Comparison of ENCODE assay signal across 29 cellular contexts in genomic region chrX:134101636-134102035, GRCh38.
"Had no signal": no experiment of that assay in that cellular context is flagged by ENCODE, and none has a peak within 500 bp of the region (broad histone marks: within the 10 kb centered on the region; RNA-seq: fewer than 3 reads in every experiment).

No MANE protein-coding gene starts in this region.

- H3K4me3 ChIP-seq: stomach, suprapubic skin, testis, thoracic aorta, thyroid gland, tibial artery, tibial nerve, transverse colon, upper lobe of left lung, upper lobe of right lung, uterus, vagina had no signal

- H3K36me3 ChIP-seq: stomach, suprapubic skin, thoracic aorta, thyroid gland, tibial artery, tibial nerve, transverse colon, upper lobe of left lung, upper lobe of right lung, uterus, vagina had no signal

- H3K27ac ChIP-seq: stomach, suprapubic skin, testis, thoracic aorta, thyroid gland, tibial artery, tibial nerve, transverse colon, upper lobe of left lung, upper lobe of right lung, uterus, vagina had no signal

- FAIRE-seq: urothelium cell line had no signal

- H3K27me3 Mint-ChIP-seq: stimulated activated memory B cell treated with anti-CD40 and anti-IgM and Interleukin-4, amounts not matched to agents 10 μg/mL and 1 μg/mL and 100 μg/mL, for 72 hours; stimulated activated naive CD8-positive, alpha-beta T cell treated with anti-CD3 and anti-CD28 coated beads, Interleukin-15, amount 100 ng/mL, for 72 hours; stimulated activated naive CD8-positive, alpha-beta T cell treated with anti-CD3 and anti-CD28 coated beads, Interleukin-15, Interleukin-2, amounts not matched to agents 100 ng/mL and 50 ng/mL, for 24 hours; type B pancreatic cell had no signal

- H3K9me3 ChIP-seq: suprapubic skin, testis, thoracic aorta, thyroid gland, tibial artery, tibial nerve, transverse colon, upper lobe of left lung, upper lobe of right lung, uterus, vagina had no signal

- H3K9me3 Mint-ChIP-seq: stimulated activated effector memory CD8-positive, alpha-beta T cell treated with anti-CD3 and anti-CD28 coated beads, Interleukin-12 subunit alpha, Interleukin-12 subunit beta, amount 100 ng/mL, for 72 hours; stimulated activated naive CD8-positive, alpha-beta T cell treated with anti-CD3 and anti-CD28 coated beads, Interleukin-15, amount 100 ng/mL, for 72 hours had no signal

- H3K27ac Mint-ChIP-seq: stimulated activated effector memory CD8-positive, alpha-beta T cell treated with anti-CD3 and anti-CD28 coated beads, Interleukin-12 subunit alpha, Interleukin-12 subunit beta, amount 100 ng/mL, for 72 hours; stimulated activated memory B cell treated with anti-CD40 and anti-IgM and Interleukin-4, amounts not matched to agents 10 μg/mL and 1 μg/mL and 100 μg/mL, for 72 hours; stimulated activated naive B cell treated with anti-CD40 and anti-IgM and Interleukin-4, amounts not matched to agents 10 μg/mL and 1 μg/mL and 100 μg/mL, for 72 hours; stimulated activated naive CD8-positive, alpha-beta T cell treated with anti-CD3 and anti-CD28 coated beads, Interleukin-15, amount 100 ng/mL, for 72 hours; stimulated activated naive CD8-positive, alpha-beta T cell treated with anti-CD3 and anti-CD28 coated beads, Interleukin-15, Interleukin-2, amounts not matched to agents 100 ng/mL and 50 ng/mL, for 24 hours; type B pancreatic cell had no signal

- ATAC-seq: stimulated activated effector memory CD8-positive, alpha-beta T cell treated with anti-CD3 and anti-CD28 coated beads, Interleukin-12 subunit alpha, Interleukin-12 subunit beta, amount 100 ng/mL, for 72 hours; stimulated activated memory B cell treated with anti-CD40 and anti-IgM and Interleukin-4, amounts not matched to agents 10 μg/mL and 1 μg/mL and 100 μg/mL, for 72 hours; stimulated activated naive B cell treated with anti-CD40 and anti-IgM and Interleukin-4, amounts not matched to agents 10 μg/mL and 1 μg/mL and 100 μg/mL, for 72 hours; stimulated activated naive CD8-positive, alpha-beta T cell treated with anti-CD3 and anti-CD28 coated beads, Interleukin-15, amount 100 ng/mL, for 72 hours; stimulated activated naive CD8-positive, alpha-beta T cell treated with anti-CD3 and anti-CD28 coated beads, Interleukin-15, Interleukin-2, amounts not matched to agents 100 U/mL and 50 U/mL, for 24 hours; upper lobe of right lung had no signal

- H3K36me3 Mint-ChIP-seq: stimulated activated effector memory CD8-positive, alpha-beta T cell treated with anti-CD3 and anti-CD28 coated beads, Interleukin-12 subunit alpha, Interleukin-12 subunit beta, amount 100 ng/mL, for 72 hours; stimulated activated memory B cell treated with anti-CD40 and anti-IgM and Interleukin-4, amounts not matched to agents 10 μg/mL and 1 μg/mL and 100 μg/mL, for 72 hours; stimulated activated naive B cell treated with anti-CD40 and anti-IgM and Interleukin-4, amounts not matched to agents 10 μg/mL and 1 μg/mL and 100 μg/mL, for 72 hours; type B pancreatic cell had no signal

- DNase-seq: stimulated activated CD4-positive, alpha-beta T cell treated with anti-CD3 and anti-CD28 coated beads, Interleukin-2, amount 100 ng/mL, for 48 hours; stimulated activated CD4-positive, alpha-beta T cell treated with anti-CD3 and anti-CD28 coated beads, Interleukin-4, amount 100 ng/mL, for 1 hour; stimulated activated CD4-positive, alpha-beta T cell treated with anti-CD3 and anti-CD28 coated beads, Interleukin-4, amount 100 ng/mL, for 24 hours; stimulated activated CD4-positive, alpha-beta T cell treated with anti-CD3 and anti-CD28 coated beads, Interleukin-4, amount 100 ng/mL, for 4 hours; stimulated activated CD8-positive, alpha-beta memory T cell treated with anti-CD3 and anti-CD28 coated beads, Interleukin-4, amount 100 ng/mL, for 48 hours; stimulated activated naive B cell treated with anti-CD40 and anti-IgM and Interleukin-4, amounts not matched to agents 10 μg/mL and 1 μg/mL and 100 μg/mL, for 72 hours; stimulated activated naive CD4-positive, alpha-beta T cell; stimulated activated naive CD4-positive, alpha-beta T cell treated with Interleukin-2 at 50 U/mL for 16 hours; stimulated activated naive CD8-positive, alpha-beta T cell treated with anti-CD3 and anti-CD28 coated beads, Interleukin-15, amount 100 ng/mL, for 72 hours; stimulated activated naive CD8-positive, alpha-beta T cell treated with anti-CD3 and anti-CD28 coated beads, Interleukin-15, Interleukin-2, amounts not matched to agents 100 U/mL and 50 U/mL, for 24 hours; stomach; substantia nigra; testis; thyroid gland; tibial artery; transverse colon; trophoblast cell; upper lobe of left lung; upper lobe of right lung; uterus had no signal

- H3K4me1 ChIP-seq: stomach, suprapubic skin, testis, thyroid gland, tibial artery, tibial nerve, transverse colon, upper lobe of left lung, upper lobe of right lung, uterus, vagina had no signal

- H3K27me3 ChIP-seq: stomach, suprapubic skin, testis, thyroid gland, tibial artery, tibial nerve, transverse colon, upper lobe of left lung, upper lobe of right lung, uterus, vagina had no signal

- H3K4me3 Mint-ChIP-seq: stimulated activated effector memory CD8-positive, alpha-beta T cell treated with anti-CD3 and anti-CD28 coated beads, Interleukin-12 subunit alpha, Interleukin-12 subunit beta, amount 100 ng/mL, for 72 hours; stimulated activated memory B cell treated with anti-CD40 and anti-IgM and Interleukin-4, amounts not matched to agents 10 μg/mL and 1 μg/mL and 100 μg/mL, for 72 hours; stimulated activated naive B cell treated with anti-CD40 and anti-IgM and Interleukin-4, amounts not matched to agents 10 μg/mL and 1 μg/mL and 100 μg/mL, for 72 hours; stimulated activated naive CD8-positive, alpha-beta T cell treated with anti-CD3 and anti-CD28 coated beads, Interleukin-15, amount 100 ng/mL, for 72 hours; stimulated activated naive CD8-positive, alpha-beta T cell treated with anti-CD3 and anti-CD28 coated beads, Interleukin-15, Interleukin-2, amounts not matched to agents 100 ng/mL and 50 ng/mL, for 24 hours; type B pancreatic cell had no signal

- H3K4me1 Mint-ChIP-seq: stimulated activated effector memory CD8-positive, alpha-beta T cell treated with anti-CD3 and anti-CD28 coated beads, Interleukin-12 subunit alpha, Interleukin-12 subunit beta, amount 100 ng/mL, for 72 hours; stimulated activated memory B cell treated with anti-CD40 and anti-IgM and Interleukin-4, amounts not matched to agents 10 μg/mL and 1 μg/mL and 100 μg/mL, for 72 hours; stimulated activated naive B cell treated with anti-CD40 and anti-IgM and Interleukin-4, amounts not matched to agents 10 μg/mL and 1 μg/mL and 100 μg/mL, for 72 hours; stimulated activated naive CD8-positive, alpha-beta T cell treated with anti-CD3 and anti-CD28 coated beads, Interleukin-15, amount 100 ng/mL, for 72 hours had no signal
